1 cellular context compared by ENCODE assay signal in genomic region chr5:151931260-151931659, GRCh38.
TF ChIP-seq lines count a peak whose summit lies in the region.

No MANE protein-coding gene starts in this region.

TF ChIP-seq in HEK293, 187 proteins besides CTCF, POLR2A, EP300 and RAD21 (continued from another document):
- TF ChIP-seq ZNF148 (tag by site-specific recombination; IDR thresholded peaks at IDR 0.05; ENCODE audit: borderline replicate concordance) (no peak), ZNF776 (tag by site-specific recombination; IDR thresholded peaks at IDR 0.05; ENCODE audit: borderline replicate concordance) (no peak), SALL2 (tag by site-specific recombination; IDR thresholded peaks at IDR 0.05; ENCODE audit: borderline replicate concordance) (no peak), ZNF529 (tag by site-specific recombination; IDR thresholded peaks at IDR 0.05; ENCODE audit: insufficient replicate concordance) (peak; percentile 60), ZBTB11 (tag by site-specific recombination; conservative IDR thresholded peaks at IDR 0.05; ENCODE audit: low read depth) (no peak), ZNF626 (tag by site-specific recombination; IDR thresholded peaks at IDR 0.05) (peak; percentile 90), ZNF280D (tag by site-specific recombination; IDR thresholded peaks at IDR 0.05) (0 out of 2 replicates have a peak, but pooled peaks have one; percentile 22), SETDB1 (IDR thresholded peaks at IDR 0.05; ENCODE audit: insufficient read length, low read length) (peak; percentile 87), ZNF169 (tag by site-specific recombination; IDR thresholded peaks at IDR 0.05) (no peak), ZNF677 (tag by site-specific recombination; IDR thresholded peaks at IDR 0.05) (no peak), ZNF324 (tag by site-specific recombination; IDR thresholded peaks at IDR 0.05) (0 out of 2 replicates have a peak, but pooled peaks have one; percentile 27)
TF ChIP-seq in HEK293: peak in this region for 7.
